ENCODE assay signal across 7 cellular contexts in genomic region chr2:240560480-240561324, GRCh38. TPM values are rescaled to one million over a fixed set of nuclear protein-coding genes. Genes with fewer than 3 reads are reported as not detected.
DNase-seq lines count a peak whose midpoint lies in the region; ATAC-seq and TF ChIP-seq lines count a peak whose summit lies in the region.

No MANE protein-coding gene starts in this region.

- no peaks in the 10 kb centered on the region for H3K9me2 ChIP-seq in hepatocyte (replicated peaks; ENCODE audit: insufficient read depth)

- H3K27ac ChIP-seq in hepatocyte = peak overlapping the region; percentile 100

- H3K9me3 ChIP-seq in hepatocyte (ENCODE audit: low read depth) = no peaks in the 10 kb centered on the region

- H3K79me2 ChIP-seq in hepatocyte = peaks cover 60% of the 10 kb centered on the region

- TF ChIP-seq CTCF in astrocyte of the cerebellum (IDR thresholded peaks at IDR 0.05; ENCODE audit: low read depth, low read length, missing control alignments) = peak; percentile 33
- no peak for TF ChIP-seq CTCF in hepatocyte (IDR thresholded peaks at IDR 0.05; ENCODE audit: poor library complexity)
- TF ChIP-seq CTCF in retinal pigment epithelial cell (conservative IDR thresholded peaks at IDR 0.05; ENCODE audit: low read depth, low read length) = peak; percentile 33

- peaks cover 40% of the 10 kb centered on the region for H3K4me1 ChIP-seq in hepatocyte (ENCODE audit: insufficient read depth)

- peak overlapping the region; percentile 66 for H2AFZ ChIP-seq in hepatocyte

- DNase-seq in NCI-H2029 (lab: John Stamatoyannopoulos, UW) = peak; percentile 96
- DNase-seq in T-helper 9 cell = peak; percentile 100
- peak; percentile 93 for DNase-seq in astrocyte of the cerebellum (ENCODE audit: low read depth)
- peak; percentile 100 for DNase-seq in hepatocyte (ENCODE audit: low spot score)
- DNase-seq in retinal pigment epithelial cell (ENCODE audit: low read depth) = peak; percentile 86

- H3K27me3 ChIP-seq in hepatocyte = no peaks in the 10 kb centered on the region

- in situ Hi-C loops in astrocyte of the cerebellum (cut with HindIII; ENCODE audit: low sequenced_read_pairs) = no loop called here

- ATAC-seq in GM18502 (IDR thresholded peaks at IDR 0.05; ENCODE audit: poor library complexity, unreplicated experiment) (peak; percentile 61), HG02973 (IDR thresholded peaks at IDR 0.05; ENCODE audit: unreplicated experiment) (peak; percentile 52)

- peaks cover 18% of the 10 kb centered on the region for H4K20me1 ChIP-seq in hepatocyte (ENCODE audit: insufficient read depth, poor library complexity, severe bottlenecking)

- H3K36me3 ChIP-seq in hepatocyte (replicated peaks; ENCODE audit: insufficient read depth, low read depth) = no peaks in the 10 kb centered on the region

- WGBS in hepatocyte (ENCODE audit: low lambda C conversion rate, missing lambda C conversion rate) = under 1% methylated on average over 84 of the region's 101 CpGs

- peak overlapping the region; percentile 82 for H3K4me2 ChIP-seq in hepatocyte

- peak overlapping the region; percentile 75 for H3K4me3 ChIP-seq in astrocyte of the cerebellum (ENCODE audit: low read depth, low read length)
- peak overlapping the region; percentile 67 for H3K4me3 ChIP-seq in hepatocyte
- H3K4me3 ChIP-seq in retinal pigment epithelial cell (ENCODE audit: low read length) = peak overlapping the region; percentile 59

RNA-seq across cellular contexts. Expression of gene DUSP28, which starts 0.5 kb away (rescaled TPM):
- total RNA-seq in hepatocyte = 4.6 and 4.8 TPM in 2 replicates
- 6.3 and 6.8 TPM in 2 replicates for polyA plus RNA-seq in hepatocyte

RNA-seq across cellular contexts. Expression of gene ANKMY1, which starts 2.9 kb away (rescaled TPM):
- 6.7 and 9.2 TPM in 2 replicates for total RNA-seq in hepatocyte
- 7.8 and 11.1 TPM in 2 replicates for polyA plus RNA-seq in hepatocyte

RNA-seq across cellular contexts. Expression of gene RNPEPL1, which starts 7.6 kb away (rescaled TPM):
- total RNA-seq in hepatocyte = 36.9 and 46.3 TPM in 2 replicates
- polyA plus RNA-seq in hepatocyte = 57.2 and 58.1 TPM in 2 replicates

RNA-seq across cellular contexts. Expression of gene CAPN10, which starts 25.8 kb away (rescaled TPM):
- total RNA-seq in hepatocyte = 19.1 and 24.2 TPM in 2 replicates
- 28.8 and 42.6 TPM in 2 replicates for polyA plus RNA-seq in hepatocyte

Comparison
In these comparisons a context has a peak if more than half of its experiments do, and no peak if none do; other contexts are left out.
1. Peak in every context shown above with its lines: DNase-seq, ATAC-seq, H3K4me3 ChIP-seq and H3K27ac ChIP-seq.